In genomic region chr6:7172605-7173185, GRCh38 we compare ENCODE assay signal across 14 cellular contexts.
DNase-seq lines count a peak whose midpoint lies in the region; ATAC-seq and TF ChIP-seq lines count a peak whose summit lies in the region.
"Had no signal": no experiment of that assay in that cellular context is flagged by ENCODE, and none has a peak within 500 bp of the region (broad histone marks: within the 10 kb centered on the region; RNA-seq: fewer than 3 reads in every experiment).

No MANE protein-coding gene starts in this region.

- 65 to 77% methylated on average over 7 to 9 of the region's 9 CpGs for WGBS in body of pancreas, 2 donors
- WGBS in suprapubic skin: 52% methylated on average over 8 of the region's 9 CpGs

- H3K27me3 ChIP-seq in body of pancreas (no peaks in the 10 kb centered on the region), suprapubic skin (no peaks in the 10 kb centered on the region)

- H3K4me3 ChIP-seq in body of pancreas (no peak overlapping the region), suprapubic skin (no peak overlapping the region)

- intact Hi-C loops in body of pancreas (cut with DNase I): no loop called here

- H3K9me3 ChIP-seq in body of pancreas (no peaks in the 10 kb centered on the region), suprapubic skin (no peaks in the 10 kb centered on the region)

- DNase-seq in activated CD8-positive, alpha-beta memory T cell treated with anti-CD3 and anti-CD28 coated beads for 24 hours: peak; percentile 49
- no peak for DNase-seq in activated CD8-positive, alpha-beta memory T cell treated with anti-CD3 and anti-CD28 coated beads, Interleukin-2, amount 50 U/mL, for 4 hours
- DNase-seq in body of pancreas: peak in 3 of 4 donors; percentile 58 to 65 (median 58)
- DNase-seq in iris pigment epithelial cell (ENCODE audit: low read depth): peak; percentile 54
- no peak for DNase-seq in suprapubic skin (ENCODE audit: low spot score in 2 of 2)
- DNase-seq in superior temporal gyrus (ENCODE audit: extremely low spot score): no peak
- no peak for DNase-seq in central memory CD4-positive, alpha-beta T cell
- no peak for DNase-seq in GM20000 (ENCODE audit: low spot score)
- DNase-seq: DMS79; islet precursor cell; NCI-H1092 treated with DMSO at 0.1 percent for 48 hours; stimulated activated CD4-positive, alpha-beta T cell treated with anti-CD3 and anti-CD28 coated beads, Interleukin-2, amount 100 ng/mL, for 24 hours; stimulated activated naive CD4-positive, alpha-beta T cell treated with Interleukin-2 at 50 U/mL for 16 hours; T-helper 1 cell had no signal

- ATAC-seq in body of pancreas: peak; percentile 40

- TF ChIP-seq EP300 in suprapubic skin (IDR thresholded peaks at IDR 0.05): no peak

- H3K27ac ChIP-seq in body of pancreas (peak overlapping the region; percentile 16 to 76 (median 40)), suprapubic skin (peak overlapping the region; percentile 39)

- TF ChIP-seq POLR2A in body of pancreas (IDR thresholded peaks at IDR 0.05) (no peak), suprapubic skin (IDR thresholded peaks at IDR 0.05) (no peak)

- no peaks in the 10 kb centered on the region for H3K36me3 ChIP-seq in body of pancreas (replicated peaks in 1 of 2; ENCODE audit: insufficient read depth in 1 of 2, low read depth in 2 of 2)
- no peaks in the 10 kb centered on the region for H3K36me3 ChIP-seq in suprapubic skin

- H3K4me1 ChIP-seq in body of pancreas (peaks cover 62% of the 10 kb centered on the region), suprapubic skin (peaks cover 80% of the 10 kb centered on the region)

- TF ChIP-seq CTCF in body of pancreas (IDR thresholded peaks at IDR 0.05) (no peak), suprapubic skin (IDR thresholded peaks at IDR 0.05) (no peak), GM20000 (IDR thresholded peaks at IDR 0.05; ENCODE audit: extremely low read depth, missing control alignments) (no peak)

Comparison
In these comparisons a context has a peak if more than half of its experiments do, and no peak if none do; other contexts are left out.
1. DNase-seq: peak in activated CD8-positive, alpha-beta memory T cell treated with anti-CD3 and anti-CD28 coated beads for 24 hours (single experiment), body of pancreas (3 of 4) and iris pigment epithelial cell (single experiment); none in activated CD8-positive, alpha-beta memory T cell treated with anti-CD3 and anti-CD28 coated beads, Interleukin-2, amount 50 U/mL, for 4 hours (single experiment), suprapubic skin (0 of 2), superior temporal gyrus (single experiment), central memory CD4-positive, alpha-beta T cell (single experiment) and GM20000 (single experiment).